In the genomic region with DNA sequence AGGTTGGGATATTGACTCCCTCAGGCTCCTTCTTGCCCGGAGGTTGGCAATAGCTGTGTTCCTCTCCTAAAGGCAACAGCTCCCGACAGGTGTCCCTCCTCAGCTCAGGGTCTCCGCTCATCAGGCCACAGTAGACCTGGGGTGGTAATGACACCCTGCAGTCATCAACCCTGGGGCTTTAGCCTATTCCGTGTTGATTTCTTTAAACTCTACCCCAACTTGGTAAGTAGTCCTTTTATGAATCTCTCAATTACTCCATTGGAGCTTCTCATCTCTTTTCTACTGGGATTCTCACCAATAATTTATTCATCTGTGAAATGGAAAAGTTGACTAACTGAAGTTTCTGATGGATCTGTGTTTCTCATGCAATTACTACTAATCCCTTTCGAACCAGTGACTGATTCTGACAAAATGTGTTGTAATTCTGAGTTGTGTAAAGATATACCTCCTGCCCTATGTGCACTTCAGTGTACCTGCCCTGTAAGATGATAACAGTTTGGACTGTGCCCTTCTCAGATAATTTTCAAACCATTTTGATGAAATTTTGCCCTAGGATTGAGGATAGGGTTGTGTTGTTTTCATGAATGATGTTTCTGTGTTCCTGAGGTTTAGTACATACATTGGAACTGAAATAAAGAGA, we compare ENCODE assay signal across 27 cellular contexts.
DNase-seq lines count a peak whose midpoint lies in the region; ATAC-seq, FAIRE-seq and TF ChIP-seq lines count a peak whose summit lies in the region.
"Had no signal": no experiment of that assay in that cellular context is flagged by ENCODE, and none has a peak within 500 bp of the region (broad histone marks: within the 10 kb centered on the region; RNA-seq: fewer than 3 reads in every experiment).

No MANE protein-coding gene starts in this region.

- H3K4me1 Mint-ChIP-seq in activated CD4-positive, alpha-beta memory T cell treated with anti-CD3 and anti-CD28 coated beads for 36 hours (ENCODE audit: low read depth) = peaks cover 65% of the 10 kb centered on the region
- peaks cover 47% of the 10 kb centered on the region for H3K4me1 Mint-ChIP-seq in activated CD4-positive, alpha-beta memory T cell treated with anti-CD3 and anti-CD28 coated beads, Interleukin-2, amount 10 ng/mL, durations not matched to agents 7 days and 5 days
- no peaks in the 10 kb centered on the region for H3K4me1 Mint-ChIP-seq in endodermal cell

- H3K4me1 ChIP-seq in endodermal cell (ENCODE audit: control insufficient read depth, insufficient read depth, low read length) (no peaks in the 10 kb centered on the region), neutrophil (ENCODE audit: control insufficient read depth in 1 of 2, insufficient read depth in 1 of 2, low read depth in 1 of 2, low read length in 1 of 2) (peaks cover 0 to 13% of the 10 kb centered on the region in 2 experiments)
- H3K4me1 ChIP-seq: A549 had no signal

- no peak overlapping the region for H3K9ac ChIP-seq in endodermal cell (ENCODE audit: extremely low read depth, low read length, poor library complexity, severe bottlenecking)
- H3K9ac ChIP-seq: BLaER1 treated with 17β-estradiol and CSF1 and Interleukin-3, amounts not matched to agents 10 nM and 100 nM had no signal

- H3K4me3 ChIP-seq in endodermal cell (ENCODE audit: low read length) (no peak overlapping the region), neutrophil (ENCODE audit: low read depth in 1 of 2, low read length in 1 of 2) (no peak overlapping the region)
- H3K4me3 ChIP-seq: A549; BLaER1 treated with 17β-estradiol and CSF1 and Interleukin-3, amounts not matched to agents 10 nM and 100 nM; lung; pancreas; thyroid gland had no signal

- H3K27me3 ChIP-seq in endodermal cell (ENCODE audit: control insufficient read depth, insufficient read depth, low read length, poor library complexity, severe bottlenecking) = no peaks in the 10 kb centered on the region
- H3K27me3 ChIP-seq in neutrophil = no peaks in the 10 kb centered on the region
- H3K27me3 ChIP-seq: BLaER1 treated with 17β-estradiol and CSF1 and Interleukin-3, amounts not matched to agents 10 nM and 100 nM; pancreas; thyroid gland had no signal

- no peak for ATAC-seq in HG02642 (IDR thresholded peaks at IDR 0.05; ENCODE audit: poor library complexity, unreplicated experiment)
- ATAC-seq: A549, pancreas, PC-3, sciatic nerve had no signal

- H3K36me3 Mint-ChIP-seq in activated CD4-positive, alpha-beta memory T cell treated with anti-CD3 and anti-CD28 coated beads for 36 hours = peaks cover 89% of the 10 kb centered on the region
- H3K36me3 Mint-ChIP-seq in activated CD4-positive, alpha-beta memory T cell treated with anti-CD3 and anti-CD28 coated beads, Interleukin-2, amount 10 ng/mL, durations not matched to agents 7 days and 5 days (ENCODE audit: low read depth) = peaks cover 95% of the 10 kb centered on the region
- peaks cover 87% of the 10 kb centered on the region for H3K36me3 Mint-ChIP-seq in endodermal cell (ENCODE audit: low read depth)

- POLR2A ChIA-PET in activated CD4-positive, alpha-beta memory T cell treated with anti-CD3 and anti-CD28 coated beads for 36 hours (lab: Charles Lee) = interaction anchor here (1.1 kb wide), 1 partner anchor 22 kb away, joined by 3 read pairs; no protein-coding TSS in a partner anchor
- POLR2A ChIA-PET in activated CD4-positive, alpha-beta memory T cell treated with anti-CD3 and anti-CD28 coated beads, Interleukin-2, amount 10 ng/mL, durations not matched to agents 7 days and 5 days (lab: Charles Lee) = interaction anchor here (1.2 to 1.7 kb wide), 2 partner anchors 8 to 90 kb away, joined by 4 to 6 read pairs; partner anchors contain the start of gene RPL39L

- H3K27ac ChIP-seq in endodermal cell (ENCODE audit: low read depth, low read length) = no peak overlapping the region
- H3K27ac ChIP-seq in neutrophil = peak overlapping the region; percentile 45
- H3K27ac ChIP-seq: A549; BLaER1 treated with 17β-estradiol and CSF1 and Interleukin-3, amounts not matched to agents 10 nM and 100 nM; epithelial cell of prostate; pancreas; thyroid gland had no signal

- TF ChIP-seq CTCF in endodermal cell (conservative IDR thresholded peaks at IDR 0.05) (no peak), neutrophil (IDR thresholded peaks at IDR 0.05) (no peak)

- H3K27me3 Mint-ChIP-seq in activated CD4-positive, alpha-beta memory T cell treated with anti-CD3 and anti-CD28 coated beads for 36 hours = no peaks in the 10 kb centered on the region
- no peaks in the 10 kb centered on the region for H3K27me3 Mint-ChIP-seq in activated CD4-positive, alpha-beta memory T cell treated with anti-CD3 and anti-CD28 coated beads, Interleukin-2, amount 10 ng/mL, durations not matched to agents 7 days and 5 days
- no peaks in the 10 kb centered on the region for H3K27me3 Mint-ChIP-seq in endodermal cell (ENCODE audit: insufficient read depth)

- H3K27ac Mint-ChIP-seq in activated CD4-positive, alpha-beta memory T cell treated with anti-CD3 and anti-CD28 coated beads for 36 hours = peak overlapping the region; percentile 69
- H3K27ac Mint-ChIP-seq in activated CD4-positive, alpha-beta memory T cell treated with anti-CD3 and anti-CD28 coated beads, Interleukin-2, amount 10 ng/mL, durations not matched to agents 7 days and 5 days = no peak overlapping the region
- no peak overlapping the region for H3K27ac Mint-ChIP-seq in endodermal cell

- H3K9me3 Mint-ChIP-seq in activated CD4-positive, alpha-beta memory T cell treated with anti-CD3 and anti-CD28 coated beads for 36 hours = peaks cover 24% of the 10 kb centered on the region
- H3K9me3 Mint-ChIP-seq in activated CD4-positive, alpha-beta memory T cell treated with anti-CD3 and anti-CD28 coated beads, Interleukin-2, amount 10 ng/mL, durations not matched to agents 7 days and 5 days = peaks cover 16% of the 10 kb centered on the region
- H3K9me3 Mint-ChIP-seq in endodermal cell = peaks cover 34% of the 10 kb centered on the region

- CTCF ChIA-PET in activated CD4-positive, alpha-beta memory T cell treated with anti-CD3 and anti-CD28 coated beads for 36 hours (lab: Charles Lee) = interaction anchor here (0.9 to 1.7 kb wide), 5 partner anchors 22 to 228 kb away, joined by 3 to 5 read pairs (median 3); partner anchors contain the start of gene RPL39L
- CTCF ChIA-PET in activated CD4-positive, alpha-beta memory T cell treated with anti-CD3 and anti-CD28 coated beads, Interleukin-2, amount 10 ng/mL, durations not matched to agents 7 days and 5 days (lab: Charles Lee) = interaction anchor here (0.7 to 0.9 kb wide), 2 partner anchors 28 to 199 kb away, joined by 3 to 4 read pairs; no protein-coding TSS in a partner anchor

- FAIRE-seq in GM19239 (lab: Jason Lieb, UNC) = peak; percentile 52
- FAIRE-seq: A549, keratinocyte, pancreas had no signal

- 83 to 86% methylated on average over 2 to 5 of the region's 5 CpGs for WGBS in endodermal cell (ENCODE audit: insufficient coverage in 1 of 2, insufficient read length in 1 of 2), 2 experiments

- H3K36me3 ChIP-seq in endodermal cell (ENCODE audit: control insufficient read depth, insufficient read depth, low read length) (peaks cover 43% of the 10 kb centered on the region), neutrophil (peaks cover 12% of the 10 kb centered on the region)
- H3K36me3 ChIP-seq: pancreas had no signal

- peaks cover 24% of the 10 kb centered on the region for H3K9me3 ChIP-seq in endodermal cell (ENCODE audit: control insufficient read depth, low read length)
- H3K9me3 ChIP-seq in neutrophil = peaks cover 6% of the 10 kb centered on the region
- H3K9me3 ChIP-seq: A549, pancreas, thyroid gland had no signal

- H3K4me3 Mint-ChIP-seq in activated CD4-positive, alpha-beta memory T cell treated with anti-CD3 and anti-CD28 coated beads for 36 hours = no peak overlapping the region
- no peak overlapping the region for H3K4me3 Mint-ChIP-seq in activated CD4-positive, alpha-beta memory T cell treated with anti-CD3 and anti-CD28 coated beads, Interleukin-2, amount 10 ng/mL, durations not matched to agents 7 days and 5 days
- no peak overlapping the region for H3K4me3 Mint-ChIP-seq in endodermal cell

- intact Hi-C loops in activated CD4-positive, alpha-beta memory T cell treated with anti-CD3 and anti-CD28 coated beads for 36 hours (cut with micrococcal nuclease) = loop anchor here (10.0 kb wide), 1 partner anchor 755 kb away; no protein-coding TSS in a partner anchor

- DNase-seq in activated CD4-positive, alpha-beta memory T cell treated with anti-CD3 and anti-CD28 coated beads for 36 hours = no peak
- DNase-seq in activated CD4-positive, alpha-beta memory T cell treated with anti-CD3 and anti-CD28 coated beads, Interleukin-2, amount 10 ng/mL, durations not matched to agents 7 days and 5 days = no peak
- DNase-seq in GM19239 (ENCODE audit: insufficient read length, low spot score) = no peak
- peak; percentile 29 for DNase-seq in endodermal cell
- no peak for DNase-seq in superior temporal gyrus (ENCODE audit: extremely low spot score)
- no peak for DNase-seq in GF-D8 (lab: John Stamatoyannopoulos, UW)
- DNase-seq: activated CD4-positive, alpha-beta T cell treated with anti-CD3 and anti-CD28 coated beads, Interleukin-2, amount 50 U/mL, for 48 hours; activated effector memory CD4-positive, alpha-beta T cell treated with Interleukin-2 at 50 U/mL for 16 hours; anterior cingulate cortex; foreskin fibroblast; KG1; MV-4-11; NCI-H187; NCI-H226; NCI-H774; pancreas; PC-3; SHP77 treated with DMSO at 0.1 percent for 48 hours; thyroid gland had no signal
